ENCODE assay signal across 1 cellular context in genomic region chr6:32154514-32155161, GRCh38.
TF ChIP-seq lines count a peak whose summit lies in the region.

No MANE protein-coding gene starts in this region.

TF ChIP-seq in HepG2, 621 proteins besides CTCF, POLR2A, EP300 and RAD21 (continues in another document):
- TF ChIP-seq ZNF296 (CRISPR knock-in tag; conservative IDR thresholded peaks at IDR 0.05), result no peak
- no peak for TF ChIP-seq CEBPZ (IDR thresholded peaks at IDR 0.05; ENCODE audit: low read length)
- TF ChIP-seq MIER2 (CRISPR knock-in tag; IDR thresholded peaks at IDR 0.05), result no peak
- peak; percentile 85 for TF ChIP-seq MXD4 (CRISPR knock-in tag; IDR thresholded peaks at IDR 0.05)
- TF ChIP-seq ZBTB44 (CRISPR knock-in tag; IDR thresholded peaks at IDR 0.05), result no peak; the same call in 1 of the 2 replicates
- TF ChIP-seq ZNF761 (CRISPR knock-in tag; conservative IDR thresholded peaks at IDR 0.05), result no peak; the same call in 1 of the 2 replicates
- peak; percentile 18; the same call in 1 of the 2 replicates for TF ChIP-seq ZNF225 (CRISPR knock-in tag; IDR thresholded peaks at IDR 0.05)
- TF ChIP-seq ZNF709 (CRISPR knock-in tag; IDR thresholded peaks at IDR 0.05), result 0 out of 2 replicates have a peak, but pooled peaks have one; percentile 36
- TF ChIP-seq SOX13 (IDR thresholded peaks at IDR 0.05), result 0 out of 2 replicates have a peak, but pooled peaks have one; percentile 14
- no peak; a peak in 1 of 4 replicates for TF ChIP-seq SOX13 (CRISPR knock-in tag; conservative IDR thresholded peaks at IDR 0.05 in 1 of 2, IDR thresholded peaks at IDR 0.05 in 1 of 2)
- TF ChIP-seq ZNF687 (CRISPR knock-in tag; IDR thresholded peaks at IDR 0.05), result peak; percentile 87
- no peak for TF ChIP-seq ZNF549 (CRISPR knock-in tag; IDR thresholded peaks at IDR 0.05)
- TF ChIP-seq DPF2 (CRISPR knock-in tag; IDR thresholded peaks at IDR 0.05; ENCODE audit: borderline replicate concordance, low read depth), result no peak
- no peak; the same call in 1 of the 2 replicates for TF ChIP-seq ZGPAT (CRISPR knock-in tag; IDR thresholded peaks at IDR 0.05)
- no peak for TF ChIP-seq CHD4 (IDR thresholded peaks at IDR 0.05; ENCODE audit: borderline replicate concordance, low read length)
- TF ChIP-seq BRCA1 (CRISPR knock-in tag; IDR thresholded peaks at IDR 0.05), result no peak
- TF ChIP-seq ZNF547 (CRISPR knock-in tag; IDR thresholded peaks at IDR 0.05), result peak; percentile 66; the same call in 1 of the 2 replicates
- no peak for TF ChIP-seq ZNF878 (CRISPR knock-in tag; IDR thresholded peaks at IDR 0.05)
- peak; percentile 43; the same call in 1 of the 2 replicates for TF ChIP-seq ERF (CRISPR knock-in tag; IDR thresholded peaks at IDR 0.05)
- no peak for TF ChIP-seq ZNF354B (CRISPR knock-in tag; IDR thresholded peaks at IDR 0.05)
- TF ChIP-seq DBP (CRISPR knock-in tag; IDR thresholded peaks at IDR 0.05; ENCODE audit: not compliant biosample characterization), result no peak
- TF ChIP-seq TBX2 (CRISPR knock-in tag; IDR thresholded peaks at IDR 0.05; ENCODE audit: borderline replicate concordance), result no peak; the same call in 1 of the 2 replicates
- no peak for TF ChIP-seq SMARCE1 (IDR thresholded peaks at IDR 0.05; ENCODE audit: borderline replicate concordance)
- TF ChIP-seq ZNF501 (CRISPR knock-in tag; IDR thresholded peaks at IDR 0.05), result 0 out of 2 replicates have a peak, but pooled peaks have one; percentile 45
- TF ChIP-seq SNAPC4 (CRISPR knock-in tag; IDR thresholded peaks at IDR 0.05), result peak; percentile 26; the same call in 1 of the 2 replicates
- TF ChIP-seq YY1 (IDR thresholded peaks at IDR 0.05; ENCODE audit: insufficient read depth, insufficient replicate concordance, low read depth, low read length), result peak; percentile 55
- TF ChIP-seq ZNF572 (CRISPR knock-in tag; IDR thresholded peaks at IDR 0.05), result 0 out of 2 replicates have a peak, but pooled peaks have one; percentile 1
- no peak for TF ChIP-seq HOXD1 (CRISPR knock-in tag; IDR thresholded peaks at IDR 0.05)
- TF ChIP-seq ZNF780A (CRISPR knock-in tag; IDR thresholded peaks at IDR 0.05), result peak; percentile 57
- 0 out of 2 replicates have a peak, but pooled peaks have one; percentile 39 for TF ChIP-seq HBP1 (CRISPR knock-in tag; IDR thresholded peaks at IDR 0.05; ENCODE audit: low read depth)
- TF ChIP-seq NFIC (IDR thresholded peaks at IDR 0.05; ENCODE audit: low read length), result no peak
- no peak for TF ChIP-seq TBP (CRISPR knock-in tag; IDR thresholded peaks at IDR 0.05)
- TF ChIP-seq ZNF704 (CRISPR knock-in tag; IDR thresholded peaks at IDR 0.05; ENCODE audit: borderline replicate concordance), result peak; percentile 69; the same call in 1 of the 2 replicates
- no peak for TF ChIP-seq NFYB (CRISPR knock-in tag; IDR thresholded peaks at IDR 0.05)
- no peak for TF ChIP-seq ZNF180 (CRISPR knock-in tag; IDR thresholded peaks at IDR 0.05; ENCODE audit: borderline replicate concordance, low read depth)
- TF ChIP-seq HINFP (CRISPR knock-in tag; IDR thresholded peaks at IDR 0.05; ENCODE audit: low read depth), result no peak
- TF ChIP-seq ESRRA (CRISPR knock-in tag; IDR thresholded peaks at IDR 0.05; ENCODE audit: low read depth), result no peak; the same call in 1 of the 2 replicates
- no peak; the same call in 1 of the 2 replicates for TF ChIP-seq MED1 (CRISPR knock-in tag; IDR thresholded peaks at IDR 0.05)
- no peak for TF ChIP-seq ZNF484 (CRISPR knock-in tag; IDR thresholded peaks at IDR 0.05; ENCODE audit: borderline replicate concordance, low read depth)
- TF ChIP-seq XRCC5 (optimal IDR thresholded peaks at IDR 0.05; ENCODE audit: low read length), result peak; percentile 51
- TF ChIP-seq CAMTA2 (CRISPR knock-in tag; IDR thresholded peaks at IDR 0.05; ENCODE audit: borderline replicate concordance), result no peak
